In the genomic region with DNA sequence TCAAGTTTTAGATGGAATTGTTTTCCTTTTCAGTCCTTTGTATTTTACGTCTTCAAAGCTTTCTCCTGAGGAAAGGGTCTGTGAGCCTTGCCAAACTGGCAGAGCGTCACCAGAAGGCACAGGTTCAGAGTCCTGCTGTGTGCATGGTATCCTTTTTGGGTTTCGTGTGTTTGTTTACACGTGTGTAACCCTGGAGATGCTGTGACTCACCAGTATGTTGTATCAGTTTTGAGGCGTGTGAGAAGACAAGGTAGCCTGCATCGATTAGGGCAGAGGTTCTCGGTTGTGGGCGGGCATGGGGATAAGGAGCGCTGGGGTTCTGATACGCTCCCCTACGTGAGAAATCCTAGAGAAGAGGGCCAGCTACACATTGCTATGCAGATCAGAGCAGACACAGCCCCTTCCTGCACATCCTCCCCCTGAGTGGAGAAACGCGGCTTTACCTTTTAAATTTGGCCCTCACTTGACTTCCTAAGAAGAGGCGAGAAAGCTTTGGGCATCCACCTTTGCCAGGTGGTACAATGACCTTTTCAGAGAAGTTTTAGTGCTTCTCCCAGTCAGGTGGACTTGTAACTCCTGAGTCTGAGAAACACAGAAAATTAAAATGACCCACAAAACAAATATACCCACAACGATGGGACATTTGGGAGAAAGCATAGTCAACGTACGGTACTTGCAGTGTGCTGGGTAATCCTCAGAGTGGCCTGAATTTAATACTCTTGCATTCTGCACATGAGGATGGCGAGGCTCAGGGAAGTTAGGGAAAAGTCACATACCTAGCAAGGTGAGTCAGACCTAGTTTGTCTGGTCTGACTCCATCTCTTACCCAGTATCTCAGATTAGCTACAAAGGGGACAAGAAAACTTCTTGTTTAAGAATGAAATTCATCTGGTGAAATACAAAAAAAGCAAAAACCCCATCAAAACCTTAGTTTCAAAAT, we compare ENCODE assay signal across 9 cellular contexts. TPM values are rescaled to one million over a fixed set of nuclear protein-coding genes. Genes with fewer than 3 reads are reported as not detected.
DNase-seq lines count a peak whose midpoint lies in the region; ATAC-seq, FAIRE-seq and TF ChIP-seq lines count a peak whose summit lies in the region.
"Had no signal": no experiment of that assay in that cellular context is flagged by ENCODE, and none has a peak within 500 bp of the region (broad histone marks: within the 10 kb centered on the region; RNA-seq: fewer than 3 reads in every experiment).

No MANE protein-coding gene starts in this region.

- H3K9me3 ChIP-seq in breast epithelium (no peaks in the 10 kb centered on the region), pancreas (no peaks in the 10 kb centered on the region)

- TF ChIP-seq CTCF in breast epithelium (IDR thresholded peaks at IDR 0.05) (no peak), pancreas (IDR thresholded peaks at IDR 0.05) (no peak)

- ATAC-seq in GM18505 (IDR thresholded peaks at IDR 0.05; ENCODE audit: unreplicated experiment) = peak; percentile 57
- ATAC-seq in HG03095 (IDR thresholded peaks at IDR 0.05; ENCODE audit: unreplicated experiment) = peak; percentile 41
- ATAC-seq in pancreas = peak; percentile 67 to 84 (median 76)
- no peak for ATAC-seq in HG03460 (IDR thresholded peaks at IDR 0.05; ENCODE audit: unreplicated experiment)
- no peak for ATAC-seq in GM19397 (IDR thresholded peaks at IDR 0.05; ENCODE audit: unreplicated experiment)

- no peaks in the 10 kb centered on the region for H3K27me3 ChIP-seq in breast epithelium
- no peaks in the 10 kb centered on the region for H3K27me3 ChIP-seq in pancreas

- TF ChIP-seq POLR2A in GM18505 (IDR thresholded peaks at IDR 0.05; ENCODE audit: borderline replicate concordance, extremely low read depth, insufficient read depth, insufficient read length) = no peak
- TF ChIP-seq POLR2A in breast epithelium (IDR thresholded peaks at IDR 0.05) = no peak

- H3K4me3 ChIP-seq in breast epithelium = no peak overlapping the region
- H3K4me3 ChIP-seq in pancreas = no peak overlapping the region

- H3K4me1 ChIP-seq in breast epithelium (no peaks in the 10 kb centered on the region), pancreas (peaks cover 8 to 18% (median 11%) of the 10 kb centered on the region in 3 donors)

- peak in 1 of 2 donors; percentile 53 for DNase-seq in breast epithelium (ENCODE audit: low spot score in 2 of 2)
- DNase-seq in pancreas = peak in 2 of 6 donors; percentile 48 to 66
- no peak for DNase-seq in NCI-H345 treated with DMSO at 0.1 percent for 48 hours (lab: John Stamatoyannopoulos, UW; ENCODE audit: unreplicated experiment)
- no peak for DNase-seq in iPS-NIHi11 (ENCODE audit: low spot score)
- DNase-seq: SIG-M5 had no signal

- H3K36me3 ChIP-seq in breast epithelium (no peaks in the 10 kb centered on the region), pancreas (peaks cover 0 to 9% (median 0%) of the 10 kb centered on the region in 3 donors)

- 70 to 81% methylated on average over 18 of the region's 18 CpGs for WGBS in pancreas, 2 donors

- intact Hi-C loops in breast epithelium (cut with DNase I; ENCODE audit: low total_unique reads) = no loop called here
- intact Hi-C loops in pancreas (cut with DNase I) = no loop called here

- H3K27ac ChIP-seq in breast epithelium = peak overlapping the region; percentile 66 to 82
- peak overlapping the region in 2 of 4 donors; percentile 55 to 74 for H3K27ac ChIP-seq in pancreas

- no peak for FAIRE-seq in pancreas (lab: Jason Lieb, UNC)

RNA-seq across cellular contexts. Expression of a gene that starts 38.1 kb away (rescaled TPM):
- total RNA-seq in breast epithelium = 10 to 100 TPM; 29.0 to 53.7 (median 40.6) TPM
- total RNA-seq in pancreas = 10 to 100 TPM in 4 of 6 donors, 1 to 10 TPM in 2; 9.3 to 24.3 (median 11.7) TPM
- 10 to 100 TPM; 10.6 to 19.7 TPM for polyA plus RNA-seq in pancreas

Comparison
In these comparisons a context has a peak if more than half of its experiments do, and no peak if none do; other contexts are left out.
1. ATAC-seq: peak in GM18505 (single experiment), HG03095 (single experiment) and pancreas (4 of 4); none in HG03460 (single experiment) and GM19397 (single experiment).